Comparison of ENCODE assay signal across 18 cellular contexts in genomic region chr12:84079621-84080020, GRCh38.
"Had no signal": no experiment of that assay in that cellular context is flagged by ENCODE, and none has a peak within 500 bp of the region (broad histone marks: within the 10 kb centered on the region; RNA-seq: fewer than 3 reads in every experiment).

No MANE protein-coding gene starts in this region.

- H3K27ac Mint-ChIP-seq: activated CD4-positive, alpha-beta T cell treated with anti-CD3 and anti-CD28 coated beads, Interleukin-2, amount 10 ng/mL, durations not matched to agents 24 days and 14 days; activated CD8-positive, alpha-beta T cell treated with anti-CD3 and anti-CD28 coated beads, Interleukin-2, amount 10 ng/mL, durations not matched to agents 7 days and 5 days; activated naive CD8-positive, alpha-beta T cell; activated T-cell treated with anti-CD3 and anti-CD28 coated beads, Interleukin-2, amount 50 U/mL, for 72 hours; naive thymus-derived CD4-positive, alpha-beta T cell had no signal

- H3K4me3 ChIP-seq: breast epithelium, gastroesophageal sphincter, heart right ventricle, transverse colon had no signal

- H3K9ac ChIP-seq: parathyroid adenoma had no signal

- H2AFZ ChIP-seq: parathyroid adenoma had no signal

- H3K36me3 ChIP-seq: breast epithelium, gastroesophageal sphincter, heart right ventricle, transverse colon had no signal

- H3K9me3 ChIP-seq: breast epithelium, gastroesophageal sphincter, transverse colon had no signal

- H3K27me3 Mint-ChIP-seq: activated CD4-positive, alpha-beta T cell treated with anti-CD3 and anti-CD28 coated beads, Interleukin-2, amount 10 ng/mL, durations not matched to agents 24 days and 14 days; activated naive CD8-positive, alpha-beta T cell; naive thymus-derived CD4-positive, alpha-beta T cell had no signal

- H3K27ac ChIP-seq: breast epithelium, gastroesophageal sphincter, heart right ventricle, parathyroid adenoma, transverse colon had no signal

- H3K36me3 Mint-ChIP-seq: activated naive CD8-positive, alpha-beta T cell; naive thymus-derived CD4-positive, alpha-beta T cell had no signal

- H3K27me3 ChIP-seq: breast epithelium, gastroesophageal sphincter, heart right ventricle, transverse colon had no signal

- H3K4me3 Mint-ChIP-seq: activated CD4-positive, alpha-beta T cell treated with anti-CD3 and anti-CD28 coated beads, Interleukin-2, amount 10 ng/mL, durations not matched to agents 24 days and 14 days; activated CD8-positive, alpha-beta T cell treated with anti-CD3 and anti-CD28 coated beads, Interleukin-2, amount 10 ng/mL, durations not matched to agents 7 days and 5 days; activated naive CD8-positive, alpha-beta T cell; activated T-cell treated with anti-CD3 and anti-CD28 coated beads, Interleukin-2, amount 50 U/mL, for 72 hours; naive thymus-derived CD4-positive, alpha-beta T cell had no signal

- DNase-seq: activated CD4-positive, alpha-beta T cell treated with anti-CD3 and anti-CD28 coated beads, Interleukin-2, amount 10 ng/mL, durations not matched to agents 24 days and 14 days; activated CD4-positive, CD25-positive, alpha-beta regulatory T cell; activated CD8-positive, alpha-beta memory T cell treated with anti-CD3 and anti-CD28 coated beads, Interleukin-2, amount 50 U/mL, for 4 hours; activated CD8-positive, alpha-beta T cell treated with anti-CD3 and anti-CD28 coated beads, Interleukin-2, amount 10 ng/mL, durations not matched to agents 7 days and 5 days; activated gamma-delta T cell treated with Interleukin-2 at 50 U/mL for 16 hours; activated T-cell treated with anti-CD3 and anti-CD28 coated beads, Interleukin-2, amount 50 U/mL, for 72 hours; heart right ventricle; islet precursor cell; naive thymus-derived CD4-positive, alpha-beta T cell; retina; stimulated activated naive CD4-positive, alpha-beta T cell; substantia nigra; transverse colon had no signal

- H3K4me1 ChIP-seq: breast epithelium, gastroesophageal sphincter, heart right ventricle, parathyroid adenoma, transverse colon had no signal

- ATAC-seq: activated CD8-positive, alpha-beta T cell treated with anti-CD3 and anti-CD28 coated beads, Interleukin-2, amount 10 ng/mL, durations not matched to agents 7 days and 5 days; activated T-cell treated with anti-CD3 and anti-CD28 coated beads, Interleukin-2, amount 50 U/mL, for 72 hours; gastroesophageal sphincter; heart right ventricle; left lobe of liver; naive thymus-derived CD4-positive, alpha-beta T cell had no signal

- H3K79me2 ChIP-seq: parathyroid adenoma had no signal

- H3K4me1 Mint-ChIP-seq: activated CD4-positive, alpha-beta T cell treated with anti-CD3 and anti-CD28 coated beads, Interleukin-2, amount 10 ng/mL, durations not matched to agents 24 days and 14 days; naive thymus-derived CD4-positive, alpha-beta T cell had no signal
